In genomic region chr9:137491735-137492432, GRCh38 we compare ENCODE assay signal across 15 cellular contexts. TPM values are rescaled to one million over a fixed set of nuclear protein-coding genes. Genes with fewer than 3 reads are reported as not detected.
"Had no signal": no experiment of that assay in that cellular context is flagged by ENCODE, and none has a peak within 500 bp of the region (broad histone marks: within the 10 kb centered on the region; RNA-seq: fewer than 3 reads in every experiment).

No MANE protein-coding gene starts in this region.

- H3K4me3 Mint-ChIP-seq: activated CD4-positive, alpha-beta memory T cell treated with anti-CD3 and anti-CD28 coated beads for 36 hours; activated naive CD8-positive, alpha-beta T cell treated with anti-CD3 and anti-CD28 coated beads, Interleukin-2, amount 50 U/mL, for 24 hours; activated T-cell treated with anti-CD3 and anti-CD28 coated beads, Interleukin-2, amount 50 U/mL, for 72 hours; neural progenitor cell had no signal

- H3K9me3 Mint-ChIP-seq: activated CD4-positive, alpha-beta memory T cell treated with anti-CD3 and anti-CD28 coated beads for 36 hours; activated naive CD8-positive, alpha-beta T cell treated with anti-CD3 and anti-CD28 coated beads, Interleukin-2, amount 50 U/mL, for 24 hours; activated T-cell treated with anti-CD3 and anti-CD28 coated beads, Interleukin-2, amount 50 U/mL, for 72 hours had no signal

- H3K4me1 ChIP-seq: gastroesophageal sphincter, neural progenitor cell, parathyroid adenoma, stomach had no signal

- ATAC-seq: gastroesophageal sphincter had no signal

- H3K4me3 ChIP-seq: cardiac muscle cell, gastroesophageal sphincter, neural progenitor cell, stomach, thoracic aorta had no signal

- H3K27ac Mint-ChIP-seq: activated CD4-positive, alpha-beta memory T cell treated with anti-CD3 and anti-CD28 coated beads for 36 hours; activated naive CD8-positive, alpha-beta T cell treated with anti-CD3 and anti-CD28 coated beads, Interleukin-2, amount 50 U/mL, for 24 hours; activated T-cell treated with anti-CD3 and anti-CD28 coated beads, Interleukin-2, amount 50 U/mL, for 72 hours; neural progenitor cell had no signal

- H3K27me3 Mint-ChIP-seq: activated CD4-positive, alpha-beta memory T cell treated with anti-CD3 and anti-CD28 coated beads for 36 hours; activated naive CD8-positive, alpha-beta T cell treated with anti-CD3 and anti-CD28 coated beads, Interleukin-2, amount 50 U/mL, for 24 hours had no signal

- H3K36me3 ChIP-seq: cardiac muscle cell, neural progenitor cell, thoracic aorta had no signal

- H3K9me3 ChIP-seq: gastroesophageal sphincter, stomach, thoracic aorta had no signal

- H3K27me3 ChIP-seq: cardiac muscle cell, gastroesophageal sphincter, neural progenitor cell, stomach had no signal

- DNase-seq: activated CD4-positive, CD25-positive, alpha-beta regulatory T cell treated with anti-CD3 and anti-CD28 coated beads, Interleukin-2, amount 50 U/mL, for 72 hours; activated naive CD8-positive, alpha-beta T cell treated with anti-CD3 and anti-CD28 coated beads, Interleukin-2, amount 50 U/mL, for 24 hours; retina; stomach had no signal

- H3K36me3 Mint-ChIP-seq: activated CD4-positive, alpha-beta memory T cell treated with anti-CD3 and anti-CD28 coated beads for 36 hours had no signal

- H3K27ac ChIP-seq: cardiac muscle cell, gastroesophageal sphincter, neural progenitor cell, parathyroid adenoma, stomach, thoracic aorta had no signal

RNA-seq across cellular contexts. Expression of gene ENTPD8, which starts 50.7 kb away (rescaled TPM):
- total RNA-seq: activated CD4-positive, alpha-beta memory T cell treated with anti-CD3 and anti-CD28 coated beads for 36 hours; activated T-cell treated with anti-CD3 and anti-CD28 coated beads, Interleukin-2, amount 50 U/mL, for 72 hours; epithelial cell of proximal tubule; kidney epithelial cell; lower leg skin; skeletal muscle tissue; thoracic aorta had no signal
